8 cellular contexts compared by ENCODE assay signal in the genomic region with DNA sequence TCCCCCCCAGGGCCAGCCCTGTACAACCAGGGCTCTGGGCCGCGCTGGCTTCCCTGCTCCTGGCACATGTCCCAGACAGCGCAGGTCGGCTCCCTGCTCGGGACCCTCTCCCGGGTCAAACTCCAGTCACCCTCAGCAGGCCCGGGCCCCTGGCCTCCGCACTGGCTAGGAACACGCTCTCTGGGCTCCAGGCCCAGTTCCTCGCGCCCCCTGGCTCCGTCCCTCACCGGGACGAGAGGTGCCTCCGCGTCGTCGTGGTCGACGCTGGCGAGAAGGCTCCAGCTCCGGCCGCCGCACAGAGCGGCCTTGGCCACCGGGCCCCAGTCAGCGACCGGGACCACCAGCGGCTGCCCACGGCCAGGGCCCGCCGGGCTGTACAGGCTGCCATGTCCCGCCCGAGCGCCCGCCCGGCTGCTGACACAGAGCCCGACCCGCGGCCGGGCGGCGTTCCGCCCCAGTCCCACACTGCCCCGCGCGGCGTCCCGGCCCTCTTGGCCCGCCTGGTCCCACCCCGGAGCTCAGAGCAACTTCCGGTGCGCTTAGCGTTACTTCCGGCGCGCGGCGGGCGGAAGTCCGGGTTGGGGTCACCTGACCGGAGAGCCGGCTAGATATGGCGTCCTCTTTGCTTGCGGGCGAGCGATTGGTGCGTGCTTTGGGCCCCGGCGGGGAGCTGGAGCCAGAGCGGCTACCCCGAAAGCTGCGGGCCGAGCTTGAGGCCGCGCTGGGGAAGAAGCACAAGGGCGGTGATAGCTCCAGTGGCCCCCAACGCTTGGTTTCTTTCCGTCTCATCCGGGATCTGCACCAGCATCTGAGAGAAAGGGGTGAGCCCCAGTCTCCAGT. TPM values are rescaled to one million over a fixed set of nuclear protein-coding genes. Genes with fewer than 3 reads are reported as not detected.
DNase-seq lines count a peak whose midpoint lies in the region; ATAC-seq and TF ChIP-seq lines count a peak whose summit lies in the region.

Gene POLDIP2, minus strand, starts transcription at position 467 of the 840 bp plus-strand sequence. Its CDS starts 79 bp downstream, at position 388.

- DNase-seq in NCI-H1436 treated with DMSO at 0.1 percent for 48 hours (lab: John Stamatoyannopoulos, UW) (peak; percentile 72), T follicular helper cell (ENCODE audit: low read depth) (peak; percentile 92), adipocyte (ENCODE audit: low read depth) (peak; percentile 98), cardiac muscle cell (ENCODE audit: low read depth in 1 of 2, low spot score in 1 of 2) (peak; percentile 96), pons (ENCODE audit: low spot score) (peak; percentile 89), transverse colon (peak; percentile 96)

- TF ChIP-seq EP300 in transverse colon (IDR thresholded peaks at IDR 0.05; ENCODE audit: low read depth), result no peak

- no peaks in the 10 kb centered on the region for H3K27me3 ChIP-seq in adipocyte (replicated peaks; ENCODE audit: control insufficient read depth, insufficient read depth, low read length)
- H3K27me3 ChIP-seq in cardiac muscle cell, result no peaks in the 10 kb centered on the region
- H3K27me3 ChIP-seq in transverse colon, result no peaks in the 10 kb centered on the region

- peak within 1 kb of the TSS; percentile 74 for H3K4me3 ChIP-seq in GM12875 (ENCODE audit: low read depth, low read length)
- H3K4me3 ChIP-seq in adipocyte (ENCODE audit: low read length), result peak within 1 kb of the TSS; percentile 99
- peak within 1 kb of the TSS; percentile 79 for H3K4me3 ChIP-seq in cardiac muscle cell
- peak within 1 kb of the TSS; percentile 75 to 95 (median 93) for H3K4me3 ChIP-seq in transverse colon

- peaks cover 54% of the 10 kb centered on the region for H3K36me3 ChIP-seq in adipocyte (ENCODE audit: control insufficient read depth, insufficient read depth, low read length, severe bottlenecking)
- peaks cover 56% of the 10 kb centered on the region for H3K36me3 ChIP-seq in cardiac muscle cell
- peaks cover 0 to 49% (median 23%) of the 10 kb centered on the region in 4 donors for H3K36me3 ChIP-seq in transverse colon

- TF ChIP-seq POLR2A in transverse colon (IDR thresholded peaks at IDR 0.05), result peak; percentile 88

- peaks cover 23% of the 10 kb centered on the region for H3K4me1 ChIP-seq in adipocyte (ENCODE audit: control insufficient read depth, insufficient read depth, low read length)
- peaks cover 12% of the 10 kb centered on the region for H3K4me1 ChIP-seq in cardiac muscle cell (ENCODE audit: low read depth)
- peaks cover 16 to 24% (median 18%) of the 10 kb centered on the region in 4 donors for H3K4me1 ChIP-seq in transverse colon

- peak; percentile 95 for ATAC-seq in HG02763 (IDR thresholded peaks at IDR 0.05; ENCODE audit: unreplicated experiment)

- H3K9me3 ChIP-seq in adipocyte (ENCODE audit: control insufficient read depth, low read length), result no peaks in the 10 kb centered on the region
- no peaks in the 10 kb centered on the region for H3K9me3 ChIP-seq in cardiac muscle cell (ENCODE audit: low read depth)
- H3K9me3 ChIP-seq in transverse colon, result no peaks in the 10 kb centered on the region

- H3K9ac ChIP-seq in adipocyte (ENCODE audit: low read length), result peak within 1 kb of the TSS; percentile 99

- H3K27ac ChIP-seq in cardiac muscle cell (peak within 1 kb of the TSS; percentile 79), transverse colon (peak within 1 kb of the TSS; percentile 88 to 94 (median 91))

- intact Hi-C loops in transverse colon (cut with DNase I; ENCODE audit: low total_unique reads), result no loop called here

- TF ChIP-seq CTCF in GM12875 (IDR thresholded peaks at IDR 0.05; ENCODE audit: borderline replicate concordance, insufficient read depth, low read depth, low read length) (no peak), cardiac muscle cell (IDR thresholded peaks at IDR 0.05; ENCODE audit: low read depth, low read length) (no peak), transverse colon (IDR thresholded peaks at IDR 0.05) (no peak)

- WGBS in transverse colon (ENCODE audit: low coverage in 1 of 2), 2 donors, result 1% methylated on average over 58 of the region's 80 CpGs; no CpG with 5 or more reads in 1 of the 2 donors

- in situ Hi-C loops in transverse colon (cut with MboI; ENCODE audit: low pct_ligation_motif_present in 1 of 4, low pct_unique_long_range_greater_than_20kb in 1 of 4, low sequenced_read_pairs in 3 of 4), result no loop called here

RNA-seq across cellular contexts. Expression of gene POLDIP2, which starts in this region (rescaled TPM):
- total RNA-seq in cardiac muscle cell (124 and 164 TPM in 2 replicates), transverse colon (10 to 100 TPM; 54.9 to 95.3 (median 66.5) TPM)
- polyA plus RNA-seq in cardiac muscle cell, result 141 and 147 TPM in 2 replicates

Comparison
In these comparisons a context has a peak if more than half of its experiments do, and no peak if none do; other contexts are left out.
1. Peak in every context shown above with its lines: DNase-seq, ATAC-seq, H3K4me3 ChIP-seq and H3K27ac ChIP-seq.